ENCODE assay signal across 10 cellular contexts in the genomic region with DNA sequence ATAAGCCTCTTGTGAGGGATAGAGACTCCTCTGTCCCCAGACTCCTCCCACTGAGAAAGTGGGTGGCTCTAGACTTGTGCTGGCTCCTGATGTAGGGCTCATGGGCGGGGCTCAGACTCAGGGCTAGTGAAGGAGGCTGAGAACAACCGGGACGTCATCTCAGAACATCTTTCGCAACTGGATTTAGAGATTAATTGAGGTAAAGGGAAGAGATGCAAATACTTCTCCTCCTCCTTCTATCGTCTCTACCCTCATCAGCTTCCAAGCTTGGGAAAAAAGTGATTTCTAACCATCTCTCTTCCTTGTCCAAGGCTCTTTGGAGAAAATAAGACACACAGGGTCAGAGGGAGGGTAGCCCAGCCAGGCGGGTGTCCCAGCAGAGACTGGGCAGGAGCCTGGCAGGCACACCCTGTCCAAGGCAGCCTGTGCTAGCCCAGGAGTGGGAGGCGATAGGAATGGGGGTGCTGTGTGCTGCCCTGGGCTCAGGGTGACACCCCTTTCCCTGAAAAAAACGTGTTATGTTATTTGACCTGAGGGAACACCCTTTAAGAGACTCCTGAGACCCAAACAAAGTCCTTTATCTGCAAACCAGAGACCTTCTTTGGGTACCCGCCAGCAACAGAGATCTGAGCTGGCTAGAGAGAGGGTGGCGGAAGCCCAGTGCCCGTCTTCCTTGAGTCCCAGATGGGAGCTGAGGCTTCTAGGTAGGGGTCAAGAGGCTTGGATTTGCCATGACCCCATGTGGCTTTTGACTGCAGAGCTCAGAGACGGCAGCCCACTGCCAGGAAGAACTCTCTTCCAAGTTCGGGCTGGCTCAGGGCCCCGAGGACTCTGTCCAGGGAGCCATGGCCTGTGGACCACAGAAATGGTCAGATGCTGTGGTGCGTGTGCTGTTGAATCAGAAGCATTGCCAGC.
DNase-seq lines count a peak whose midpoint lies in the region; ATAC-seq and TF ChIP-seq lines count a peak whose summit lies in the region.
"Had no signal": no experiment of that assay in that cellular context is flagged by ENCODE, and none has a peak within 500 bp of the region (broad histone marks: within the 10 kb centered on the region; RNA-seq: fewer than 3 reads in every experiment).

No MANE protein-coding gene starts in this region.

- TF ChIP-seq EP300 in tibial nerve (IDR thresholded peaks at IDR 0.05), result peak; percentile 89 to 93

- 70 to 75% methylated on average over 15 of the region's 15 CpGs for WGBS in lung, 2 donors
- 34 to 35% methylated on average over 14 of the region's 15 CpGs for WGBS in tibial nerve, 2 donors

- ATAC-seq in lung (ENCODE audit: insufficient read depth, low FRiP score) (peak; percentile 28), HG02610 (IDR thresholded peaks at IDR 0.05; ENCODE audit: unreplicated experiment) (no peak), HG02970 (IDR thresholded peaks at IDR 0.05; ENCODE audit: low FRiP score, unreplicated experiment) (no peak)
- ATAC-seq: activated CD4-positive, alpha-beta T cell treated with anti-CD3 and anti-CD28 coated beads for 36 hours had no signal

- H3K9me3 ChIP-seq in lung (ENCODE audit: control insufficient read depth in 2 of 2, insufficient read depth in 1 of 2, low read length in 1 of 2) (no peaks in the 10 kb centered on the region), tibial nerve (no peaks in the 10 kb centered on the region)

- H3K4me1 ChIP-seq in lung (ENCODE audit: control insufficient read depth in 2 of 2, insufficient read depth in 2 of 2, low read length in 2 of 2) (peaks cover 3 to 18% of the 10 kb centered on the region in 2 donors), tibial nerve (peaks cover 0 to 64% (median 42%) of the 10 kb centered on the region in 4 donors)

- H3K27ac ChIP-seq in lung (ENCODE audit: low read depth in 1 of 2, low read length in 1 of 2) (peak overlapping the region; percentile 48 to 79), tibial nerve (peak overlapping the region; percentile 78 to 92 (median 90))

- H3K27me3 ChIP-seq in lung (ENCODE audit: control insufficient read depth, insufficient read depth), result no peaks in the 10 kb centered on the region
- H3K27me3 ChIP-seq in tibial nerve, result no peaks in the 10 kb centered on the region

- DNase-seq in NAMALWA (ENCODE audit: low spot score), result peak; percentile 20
- peak; percentile 56 for DNase-seq in epithelial cell of esophagus (ENCODE audit: low read depth)
- DNase-seq in lung (ENCODE audit: low spot score), result peak; percentile 56
- DNase-seq in tibial nerve (ENCODE audit: low spot score in 2 of 2), result peak; percentile 94 to 96
- DNase-seq in NCI-H2029 treated with DMSO at 0.1 percent for 48 hours (lab: John Stamatoyannopoulos, UW), result no peak
- no peak for DNase-seq in DMS79 treated with DMSO at 0.1 percent for 48 hours (lab: John Stamatoyannopoulos, UW)
- DNase-seq: activated CD4-positive, alpha-beta T cell treated with anti-CD3 and anti-CD28 coated beads for 36 hours; NCI-H1092 treated with DMSO at 0.1 percent for 48 hours had no signal

- no peak for TF ChIP-seq CTCF in epithelial cell of esophagus (IDR thresholded peaks at IDR 0.05; ENCODE audit: insufficient read depth, low read depth, low read length, missing control alignments)
- no peak for TF ChIP-seq CTCF in lung (IDR thresholded peaks at IDR 0.05; ENCODE audit: control extremely low read depth, extremely low read depth)
- TF ChIP-seq CTCF in tibial nerve (IDR thresholded peaks at IDR 0.05), result no peak

- no peaks in the 10 kb centered on the region for H3K36me3 ChIP-seq in lung (ENCODE audit: control insufficient read depth in 2 of 2, insufficient read depth in 2 of 2, low read length in 2 of 2)
- no peaks in the 10 kb centered on the region for H3K36me3 ChIP-seq in tibial nerve

- H3K4me3 ChIP-seq in epithelial cell of esophagus (ENCODE audit: low read length) (no peak overlapping the region), lung (no peak overlapping the region), tibial nerve (no peak overlapping the region)

- TF ChIP-seq POLR2A in tibial nerve (IDR thresholded peaks at IDR 0.05), result peak in 1 of 2 donors; percentile 54

Comparison
In these comparisons a context has a peak if more than half of its experiments do, and no peak if none do; other contexts are left out.
1. DNase-seq: peak in NAMALWA (single experiment), epithelial cell of esophagus (single experiment), lung (single experiment) and tibial nerve (2 of 2); none in NCI-H2029 treated with DMSO at 0.1 percent for 48 hours (single experiment) and DMS79 treated with DMSO at 0.1 percent for 48 hours (single experiment).